ENCODE assay signal across 27 cellular contexts in genomic region chr1:208079161-208079560, GRCh38.
"Had no signal": no experiment of that assay in that cellular context is flagged by ENCODE, and none has a peak within 500 bp of the region (broad histone marks: within the 10 kb centered on the region; RNA-seq: fewer than 3 reads in every experiment).

No MANE protein-coding gene starts in this region.

- H3K4me3 ChIP-seq: cardiac muscle cell, K562, SJCRH30, SK-N-MC had no signal

- H3K27me3 Mint-ChIP-seq: activated naive CD8-positive, alpha-beta T cell; activated naive CD8-positive, alpha-beta T cell treated with anti-CD3 and anti-CD28 coated beads, Interleukin-2, amount 50 U/mL, for 24 hours; activated T-cell treated with anti-CD3 and anti-CD28 coated beads, Interleukin-2, amount 50 U/mL, for 24 hours; central memory CD8-positive, alpha-beta T cell had no signal

- H3K4me3 Mint-ChIP-seq: activated CD4-positive, alpha-beta T cell treated with anti-CD3 and anti-CD28 coated beads, Interleukin-2, amount 10 ng/mL, durations not matched to agents 7 days and 5 days; activated CD8-positive, alpha-beta T cell treated with anti-CD3 and anti-CD28 coated beads, Interleukin-2, amount 10 ng/mL, durations not matched to agents 7 days and 5 days; activated naive CD4-positive, alpha-beta T cell treated with anti-CD3 and anti-CD28 coated beads for 36 hours; activated naive CD8-positive, alpha-beta T cell; activated naive CD8-positive, alpha-beta T cell treated with anti-CD3 and anti-CD28 coated beads, Interleukin-2, amount 50 U/mL, for 24 hours; activated T-cell treated with anti-CD3 and anti-CD28 coated beads, Interleukin-2, amount 50 U/mL, for 24 hours; activated T-helper 1 cell treated with anti-CD3 and anti-CD28 coated beads, Interleukin-12 subunit alpha, Interleukin-12 subunit beta, Interleukin-2, Interleukin-4 antibody, amounts not matched to agents 30 ng/mL and 10 ng/mL and 1 ng/mL, durations not matched to agents 14 hours and 24 hours and 36 hours; central memory CD8-positive, alpha-beta T cell had no signal

- H3K9me3 Mint-ChIP-seq: activated CD4-positive, alpha-beta T cell treated with anti-CD3 and anti-CD28 coated beads, Interleukin-2, amount 10 ng/mL, durations not matched to agents 7 days and 5 days; activated naive CD4-positive, alpha-beta T cell treated with anti-CD3 and anti-CD28 coated beads for 36 hours; activated naive CD8-positive, alpha-beta T cell treated with anti-CD3 and anti-CD28 coated beads, Interleukin-2, amount 50 U/mL, for 24 hours; activated T-cell treated with anti-CD3 and anti-CD28 coated beads, Interleukin-2, amount 50 U/mL, for 24 hours; activated T-helper 1 cell treated with anti-CD3 and anti-CD28 coated beads, Interleukin-12 subunit alpha, Interleukin-12 subunit beta, Interleukin-2, Interleukin-4 antibody, amounts not matched to agents 30 ng/mL and 10 ng/mL and 1 ng/mL, durations not matched to agents 14 hours and 24 hours and 36 hours; central memory CD8-positive, alpha-beta T cell had no signal

- H3K9me3 ChIP-seq: SJCRH30 had no signal

- H3K27ac Mint-ChIP-seq: activated CD4-positive, alpha-beta T cell treated with anti-CD3 and anti-CD28 coated beads, Interleukin-2, amount 10 ng/mL, durations not matched to agents 7 days and 5 days; activated CD8-positive, alpha-beta T cell treated with anti-CD3 and anti-CD28 coated beads, Interleukin-2, amount 10 ng/mL, durations not matched to agents 7 days and 5 days; activated naive CD4-positive, alpha-beta T cell treated with anti-CD3 and anti-CD28 coated beads for 36 hours; activated naive CD8-positive, alpha-beta T cell; activated naive CD8-positive, alpha-beta T cell treated with anti-CD3 and anti-CD28 coated beads, Interleukin-2, amount 50 U/mL, for 24 hours; activated T-cell treated with anti-CD3 and anti-CD28 coated beads, Interleukin-2, amount 50 U/mL, for 24 hours; activated T-helper 1 cell treated with anti-CD3 and anti-CD28 coated beads, Interleukin-12 subunit alpha, Interleukin-12 subunit beta, Interleukin-2, Interleukin-4 antibody, amounts not matched to agents 30 ng/mL and 10 ng/mL and 1 ng/mL, durations not matched to agents 14 hours and 24 hours and 36 hours had no signal

- H3K4me1 Mint-ChIP-seq: activated naive CD8-positive, alpha-beta T cell treated with anti-CD3 and anti-CD28 coated beads, Interleukin-2, amount 50 U/mL, for 24 hours; central memory CD8-positive, alpha-beta T cell had no signal

- ATAC-seq: activated CD8-positive, alpha-beta T cell treated with anti-CD3 and anti-CD28 coated beads, Interleukin-2, amount 10 ng/mL, durations not matched to agents 7 days and 5 days; activated naive CD8-positive, alpha-beta T cell treated with anti-CD3 and anti-CD28 coated beads, Interleukin-2, amount 50 U/mL, for 24 hours; K562; Panc1 had no signal

- H3K27me3 ChIP-seq: cardiac muscle cell, SJCRH30 had no signal

- H3K36me3 Mint-ChIP-seq: activated naive CD8-positive, alpha-beta T cell had no signal

- DNase-seq: activated CD4-positive, alpha-beta T cell treated with anti-CD3 and anti-CD28 coated beads, Interleukin-2, amount 10 ng/mL, durations not matched to agents 7 days and 5 days; activated CD4-positive, alpha-beta T cell treated with anti-CD3 and anti-CD28 coated beads, Interleukin-2, amount 50 U/mL, for 48 hours; activated CD8-positive, alpha-beta T cell treated with anti-CD3 and anti-CD28 coated beads, Interleukin-2, amount 10 ng/mL, durations not matched to agents 7 days and 5 days; activated gamma-delta T cell treated with Interleukin-2 at 50 U/mL for 16 hours; activated naive CD4-positive, alpha-beta T cell treated with anti-CD3 and anti-CD28 coated beads for 36 hours; activated naive CD8-positive, alpha-beta T cell treated with anti-CD3 and anti-CD28 coated beads, Interleukin-2, amount 50 U/mL, for 24 hours; activated T-cell treated with anti-CD3 and anti-CD28 coated beads, Interleukin-2, amount 50 U/mL, for 24 hours; NCI-H1092 treated with DMSO at 0.1 percent for 48 hours; NCI-H1436; NCI-H187; NCI-H2029 treated with DMSO at 0.1 percent for 48 hours; NCI-H2107; NCI-H2171; NCI-H524; NCI-H69; NCI-H82; SHP77; SJCRH30; T1000; WERI-Rb-1 had no signal

- H3K27ac ChIP-seq: cardiac muscle cell, SJCRH30, SK-N-MC, WERI-Rb-1 had no signal
